ENCODE assay signal across 17 cellular contexts in genomic region chr9:74138182-74138581, GRCh38.
DNase-seq lines count a peak whose midpoint lies in the region; ATAC-seq, FAIRE-seq and TF ChIP-seq lines count a peak whose summit lies in the region.
"Had no signal": no experiment of that assay in that cellular context is flagged by ENCODE, and none has a peak within 500 bp of the region (broad histone marks: within the 10 kb centered on the region; RNA-seq: fewer than 3 reads in every experiment).

No MANE protein-coding gene starts in this region.

- no peaks in the 10 kb centered on the region for H3K79me2 ChIP-seq in HepG2 (ENCODE audit: insufficient read depth, low read length)
- no peaks in the 10 kb centered on the region for H3K79me2 ChIP-seq in Karpas-422 (ENCODE audit: low read length)

- POLR2A ChIA-PET in HepG2 (lab: Yijun Ruan, JAX) = no interaction called here

- H3K4me1 ChIP-seq in HepG2 (ENCODE audit: insufficient read depth, low read length) = no peaks in the 10 kb centered on the region
- no peaks in the 10 kb centered on the region for H3K4me1 ChIP-seq in Karpas-422 (ENCODE audit: low read length)
- H3K4me1 ChIP-seq in pancreas = no peaks in the 10 kb centered on the region
- H3K4me1 ChIP-seq: BLaER1 treated with 17β-estradiol and CSF1 and Interleukin-3, amounts not matched to agents 10 nM and 100 nM had no signal

- DNase-seq in NCI-H510A treated with DMSO at 0.1 percent for 48 hours (lab: John Stamatoyannopoulos, UW) = peak; percentile 1
- DNase-seq in NCI-H510A (lab: John Stamatoyannopoulos, UW) = no peak
- DNase-seq in DMS53 (lab: John Stamatoyannopoulos, UW) = peak; percentile 81
- DNase-seq in NCI-H2029 treated with DMSO at 0.1 percent for 48 hours (lab: John Stamatoyannopoulos, UW) = peak; percentile 38
- no peak for DNase-seq in HepG2 (ENCODE audit: low spot score)
- DNase-seq in progenitor cell of endocrine pancreas (ENCODE audit: low spot score, unreplicated experiment) = no peak
- no peak for DNase-seq in Karpas-422
- no peak for DNase-seq in pancreas
- DNase-seq: Calu3; CD8-positive, alpha-beta T cell; DMS79 treated with DMSO at 0.1 percent for 48 hours; EL; GOT3; H7 had no signal

- H3K27ac ChIP-seq in HepG2 (ENCODE audit: extremely low read length, insufficient read depth, low read length) (no peak overlapping the region), Karpas-422 (ENCODE audit: low read length) (no peak overlapping the region), pancreas (no peak overlapping the region)
- H3K27ac ChIP-seq: BLaER1 treated with 17β-estradiol and CSF1 and Interleukin-3, amounts not matched to agents 10 nM and 100 nM had no signal

- H3K9me3 Mint-ChIP-seq in progenitor cell of endocrine pancreas (ENCODE audit: low read depth) = no peaks in the 10 kb centered on the region
- H3K9me3 Mint-ChIP-seq: CD8-positive, alpha-beta T cell had no signal

- H3K4me1 Mint-ChIP-seq in progenitor cell of endocrine pancreas (ENCODE audit: low read depth) = peaks cover 6% of the 10 kb centered on the region
- H3K4me1 Mint-ChIP-seq: B cell had no signal

- CTCF ChIA-PET in HepG2 (lab: Yijun Ruan, JAX; ENCODE audit: low intra/inter-chr PET ratio, low total read pairs) = no interaction called here

- H3K9me3 ChIP-seq in HepG2 (ENCODE audit: low read length) (no peaks in the 10 kb centered on the region), Karpas-422 (ENCODE audit: low read length) (no peaks in the 10 kb centered on the region), pancreas (no peaks in the 10 kb centered on the region)

- H3K9me2 ChIP-seq in Karpas-422 (replicated peaks; ENCODE audit: insufficient read depth, low read length) = no peaks in the 10 kb centered on the region

- no peak for TF ChIP-seq POLR2A in HepG2 (IDR thresholded peaks at IDR 0.05; ENCODE audit: insufficient read depth in 1 of 2, low read depth in 2 of 2, low read length in 2 of 2)

- H3K36me3 ChIP-seq in HepG2 (replicated peaks in 1 of 2; ENCODE audit: control insufficient read depth in 1 of 2, insufficient read depth in 2 of 2, low read length in 2 of 2) (no peaks in the 10 kb centered on the region), Karpas-422 (ENCODE audit: insufficient read depth, low read length) (no peaks in the 10 kb centered on the region), pancreas (no peaks in the 10 kb centered on the region)

- H3K27me3 ChIP-seq in HepG2 (ENCODE audit: control insufficient read depth in 1 of 2, insufficient read depth in 2 of 2, low read length in 2 of 2) (no peaks in the 10 kb centered on the region), Karpas-422 (ENCODE audit: low read length) (no peaks in the 10 kb centered on the region), pancreas (peaks cover 0 to 3% (median 0%) of the 10 kb centered on the region in 4 donors)
- H3K27me3 ChIP-seq: BLaER1 treated with 17β-estradiol and CSF1 and Interleukin-3, amounts not matched to agents 10 nM and 100 nM had no signal

- no peak for FAIRE-seq in HepG2 (lab: Jason Lieb, UNC)
- FAIRE-seq in pancreas (lab: Jason Lieb, UNC) = no peak
- FAIRE-seq: GM12878 had no signal

- in situ Hi-C loops in HepG2 (cut with HindIII; ENCODE audit: extremely low pct_ligation_motif_present, low pct_unique_long_range_greater_than_20kb) = no loop called here

- H3K4me2 ChIP-seq in HepG2 (ENCODE audit: low read depth, low read length) = no peak overlapping the region
- H3K4me2 ChIP-seq in Karpas-422 (ENCODE audit: low read depth, low read length, poor library complexity, severe bottlenecking) = no peak overlapping the region
- H3K4me2 ChIP-seq: BLaER1 treated with 17β-estradiol and CSF1 and Interleukin-3, amounts not matched to agents 10 nM and 100 nM had no signal

- H2AFZ ChIP-seq in HepG2 (ENCODE audit: low read length) (no peak overlapping the region), Karpas-422 (ENCODE audit: low read length) (no peak overlapping the region)

- no peak overlapping the region for H3K4me3 ChIP-seq in HepG2 (replicated peaks in 1 of 3; ENCODE audit: insufficient read depth in 1 of 3, low read depth in 2 of 3, low read length in 3 of 3)
- no peak overlapping the region for H3K4me3 ChIP-seq in Karpas-422 (ENCODE audit: low read length)
- no peak overlapping the region for H3K4me3 ChIP-seq in pancreas
- H3K4me3 ChIP-seq: BLaER1 treated with 17β-estradiol and CSF1 and Interleukin-3, amounts not matched to agents 10 nM and 100 nM; GM12878 had no signal

- no peak for TF ChIP-seq RAD21 in HepG2 (CRISPR knock-in tag; IDR thresholded peaks at IDR 0.05)

- TF ChIP-seq CTCF in HepG2 (CRISPR knock-in tag; IDR thresholded peaks at IDR 0.05) (no peak), progenitor cell of endocrine pancreas (IDR thresholded peaks at IDR 0.05; ENCODE audit: unreplicated experiment) (no peak), pancreas (IDR thresholded peaks at IDR 0.05) (no peak)

- no peak overlapping the region for H3K4me3 Mint-ChIP-seq in progenitor cell of endocrine pancreas (ENCODE audit: low read depth)
- H3K4me3 Mint-ChIP-seq: B cell; CD8-positive, alpha-beta T cell had no signal

- intact Hi-C loops in HepG2 (cut with micrococcal nuclease; ENCODE audit: unreplicated experiment) (no loop called here), pancreas (cut with DNase I) (no loop called here)

- 0% methylated on average over 2 of the region's 2 CpGs for WGBS in HepG2 (ENCODE audit: low lambda C conversion rate)
- WGBS in pancreas, 2 donors = 11 to 18% methylated on average over 2 of the region's 2 CpGs

- no peaks in the 10 kb centered on the region for H3K36me3 Mint-ChIP-seq in progenitor cell of endocrine pancreas (ENCODE audit: insufficient read depth)
- H3K36me3 Mint-ChIP-seq: CD8-positive, alpha-beta T cell had no signal

- no peaks in the 10 kb centered on the region for H4K20me1 ChIP-seq in HepG2 (ENCODE audit: insufficient read depth, low read length)
- H4K20me1 ChIP-seq in Karpas-422 (ENCODE audit: insufficient read depth, low read depth, low read length) = no peaks in the 10 kb centered on the region
- H4K20me1 ChIP-seq: BLaER1 treated with 17β-estradiol and CSF1 and Interleukin-3, amounts not matched to agents 10 nM and 100 nM had no signal

- H3K27ac Mint-ChIP-seq in progenitor cell of endocrine pancreas = no peak overlapping the region
- H3K27ac Mint-ChIP-seq: B cell; CD8-positive, alpha-beta T cell had no signal

- ATAC-seq in HepG2 = no peak
- ATAC-seq in pancreas = no peak
- ATAC-seq: CD8-positive, alpha-beta T cell; GM12878 had no signal

- BruUV-seq in HepG2 (replicated peaks; lab: Mats Ljungman, UMichigan) = no TSS peak

- H3K9ac ChIP-seq in HepG2 (ENCODE audit: insufficient read depth, low read depth, low read length) (no peak overlapping the region), Karpas-422 (ENCODE audit: low read length) (no peak overlapping the region)
- H3K9ac ChIP-seq: BLaER1 treated with 17β-estradiol and CSF1 and Interleukin-3, amounts not matched to agents 10 nM and 100 nM had no signal

- peaks cover 48% of the 10 kb centered on the region for H3K27me3 Mint-ChIP-seq in progenitor cell of endocrine pancreas
- H3K27me3 Mint-ChIP-seq: B cell had no signal

- no peak for TF ChIP-seq EP300 in HepG2 (IDR thresholded peaks at IDR 0.05; ENCODE audit: low read depth in 2 of 2, low read length in 2 of 2)
- TF ChIP-seq EP300 in HepG2 (CRISPR knock-in tag; IDR thresholded peaks at IDR 0.05; ENCODE audit: borderline replicate concordance) = no peak

TF ChIP-seq in HepG2, 621 proteins besides CTCF, POLR2A, EP300 and RAD21:
- TF ChIP-seq ZNF232 (CRISPR knock-in tag; IDR thresholded peaks at IDR 0.05; ENCODE audit: borderline replicate concordance) = no peak
- peak; percentile 47; the same call in 1 of the 2 replicates for TF ChIP-seq HHEX (CRISPR knock-in tag; IDR thresholded peaks at IDR 0.05)
- no peak for TF ChIP-seq MTA1 (CRISPR knock-in tag; IDR thresholded peaks at IDR 0.05; ENCODE audit: borderline replicate concordance)
- 0 out of 2 replicates have a peak, but pooled peaks have one; percentile 23 for TF ChIP-seq NR2F2 (IDR thresholded peaks at IDR 0.05; ENCODE audit: borderline replicate concordance, low read depth)
- TF ChIP-seq MAFF (IDR thresholded peaks at IDR 0.05; ENCODE audit: low read depth, low read length) = peak; percentile 37; the same call in 1 of the 2 replicates
- no peak for TF ChIP-seq FOXP1 (IDR thresholded peaks at IDR 0.05)
- peak; percentile 54 for TF ChIP-seq FOXP1 (CRISPR knock-in tag; IDR thresholded peaks at IDR 0.05)
- TF ChIP-seq PBX2 (CRISPR knock-in tag; IDR thresholded peaks at IDR 0.05) = peak; percentile 62
- peak in 1 of 2 experiments; percentile 47; a peak in 2 of 4 replicates for TF ChIP-seq MAFK (conservative IDR thresholded peaks at IDR 0.05 in 1 of 2, IDR thresholded peaks at IDR 0.05 in 1 of 2; ENCODE audit: low read length in 2 of 2)
- TF ChIP-seq REPIN1 (CRISPR knock-in tag; IDR thresholded peaks at IDR 0.05; ENCODE audit: borderline replicate concordance, low read depth) = no peak
- no peak for TF ChIP-seq NCOA2 (CRISPR knock-in tag; IDR thresholded peaks at IDR 0.05)

Comparison
In these comparisons a context has a peak if more than half of its experiments do, and no peak if none do; other contexts are left out.
1. DNase-seq: peak in NCI-H510A treated with DMSO at 0.1 percent for 48 hours (single experiment), DMS53 (single experiment) and NCI-H2029 treated with DMSO at 0.1 percent for 48 hours (single experiment); none in NCI-H510A (single experiment), HepG2 (single experiment), progenitor cell of endocrine pancreas (single experiment), Karpas-422 (single experiment) and pancreas (0 of 6).